Comparison of ENCODE assay signal across 8 cellular contexts in the genomic region with DNA sequence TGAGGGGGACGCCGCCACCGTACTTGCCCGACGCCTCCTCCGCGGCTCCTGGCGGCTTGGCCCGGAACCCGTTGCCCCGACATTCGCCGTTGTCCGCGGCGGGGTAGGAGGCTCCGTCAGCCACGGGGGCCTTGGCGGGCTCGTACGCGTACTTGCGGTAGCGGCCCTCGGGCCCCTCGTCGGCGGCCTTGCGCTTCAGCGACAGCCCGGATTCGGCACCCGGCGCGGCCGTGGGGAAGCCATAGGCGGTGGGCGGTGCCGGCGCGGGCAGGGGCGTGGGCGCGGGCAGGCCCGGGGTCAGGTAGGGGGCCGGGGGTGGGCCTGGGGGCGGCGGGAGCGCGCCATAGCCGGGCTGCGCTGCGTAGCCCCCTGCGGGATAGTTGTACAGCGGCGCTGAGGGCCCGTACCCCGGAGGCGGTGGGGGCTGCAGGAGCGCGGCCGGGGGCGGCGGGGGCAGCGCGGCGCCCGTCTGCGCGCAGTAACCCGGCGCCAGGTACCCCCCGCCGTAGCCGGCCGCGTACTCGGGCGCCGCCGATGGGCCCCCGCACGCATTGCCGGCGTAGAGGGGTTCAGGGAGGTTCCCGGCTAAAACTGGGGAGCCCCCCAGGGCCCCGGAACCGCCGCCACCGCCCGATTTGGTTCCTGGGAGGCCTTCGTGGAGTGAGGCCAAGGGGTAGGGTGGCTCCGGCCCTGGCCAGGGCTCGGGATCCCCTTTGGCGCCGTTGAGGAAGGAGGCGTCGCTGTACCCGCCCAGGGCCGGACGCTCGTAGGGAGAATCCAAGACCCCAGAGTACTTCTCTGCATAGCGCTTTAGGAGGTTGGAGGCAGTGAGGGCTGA. TPM values are rescaled to one million over a fixed set of nuclear protein-coding genes. Genes with fewer than 3 reads are reported as not detected.
DNase-seq lines count a peak whose midpoint lies in the region; ATAC-seq and TF ChIP-seq lines count a peak whose summit lies in the region.

No MANE protein-coding gene starts in this region.

- ATAC-seq in GM18517 (IDR thresholded peaks at IDR 0.05; ENCODE audit: unreplicated experiment) (no peak), GM19397 (IDR thresholded peaks at IDR 0.05; ENCODE audit: unreplicated experiment) (no peak)

- H3K4me3 ChIP-seq in GM12865 (ENCODE audit: low read depth, low read length): peak overlapping the region; percentile 28; the same call in 1 of the 2 replicates
- H3K4me3 ChIP-seq in fibroblast of villous mesenchyme (ENCODE audit: low read depth, low read length): peak overlapping the region; percentile 78
- H3K4me3 ChIP-seq in skin epidermis: peak overlapping the region; percentile 30 to 70 (median 46)

- DNase-seq in GM12865 (ENCODE audit: low read depth): no peak
- peak; percentile 46 for DNase-seq in activated CD4-positive, alpha-beta T cell treated with anti-CD3 and anti-CD28 coated beads for 48 hours
- no peak for DNase-seq in fibroblast of villous mesenchyme (ENCODE audit: low read depth)
- DNase-seq in NCI-H2029 treated with DMSO at 0.1 percent for 48 hours (lab: John Stamatoyannopoulos, UW): no peak
- DNase-seq in KG1 (lab: John Stamatoyannopoulos, UW): no peak

- H3K27ac ChIP-seq in skin epidermis: peak overlapping the region in 18 of 21 experiments; percentile 36 to 91 (median 72)

- TF ChIP-seq CTCF in GM12865 (IDR thresholded peaks at IDR 0.05; ENCODE audit: insufficient read depth, low read depth, low read length, missing control alignments) (no peak), fibroblast of villous mesenchyme (IDR thresholded peaks at IDR 0.05; ENCODE audit: insufficient read depth, low read depth, low read length) (no peak)

RNA-seq across cellular contexts. Expression of gene FIGNL2, which starts 26.9 kb away (rescaled TPM):
- total RNA-seq in fibroblast of villous mesenchyme: under 0.01 and 0.32 TPM in 2 replicates

Comparison
In these comparisons a context has a peak if more than half of its experiments do, and no peak if none do; other contexts are left out.
1. H3K4me3 ChIP-seq: peak in every context shown above with its lines; median percentile 78 in fibroblast of villous mesenchyme; 46 in skin epidermis; 28 in GM12865.